1 cellular context compared by ENCODE assay signal in the genomic region with DNA sequence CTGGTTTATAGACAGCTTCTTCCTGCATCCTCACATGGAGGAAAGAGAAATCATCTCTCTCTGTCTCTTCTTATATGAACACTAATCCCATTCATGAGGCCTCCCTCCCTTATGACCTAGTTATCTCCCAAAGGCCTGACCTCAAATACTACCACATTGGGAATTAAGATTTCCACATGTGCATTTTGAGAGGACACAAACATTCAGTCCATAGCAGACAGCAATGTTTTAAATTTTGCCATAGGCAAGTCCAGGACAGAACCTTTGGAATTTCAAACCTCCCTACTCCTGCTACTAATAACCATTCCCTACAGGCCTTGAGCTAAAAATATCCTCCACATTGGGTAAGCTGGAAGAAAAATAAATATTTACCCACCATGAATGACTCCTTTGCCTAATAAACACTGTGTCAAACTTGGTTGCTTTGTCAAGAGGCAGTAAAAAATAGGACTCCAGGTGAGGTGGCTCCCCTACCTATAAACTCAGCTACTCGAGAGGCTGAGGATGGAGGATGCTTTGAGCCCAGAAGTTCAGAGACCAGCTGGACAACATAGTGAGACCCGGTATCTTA.
TF ChIP-seq lines count a peak whose summit lies in the region.

No MANE protein-coding gene starts in this region.

TF ChIP-seq in HepG2, 621 proteins besides CTCF, POLR2A, EP300 and RAD21 (continued from another document and continues in another):
- TF ChIP-seq ZBED4 (CRISPR knock-in tag; IDR thresholded peaks at IDR 0.05; ENCODE audit: borderline replicate concordance), result no peak
- no peak for TF ChIP-seq IRX3 (CRISPR knock-in tag; IDR thresholded peaks at IDR 0.05; ENCODE audit: borderline replicate concordance, low read depth)
- TF ChIP-seq, protein P1, sequence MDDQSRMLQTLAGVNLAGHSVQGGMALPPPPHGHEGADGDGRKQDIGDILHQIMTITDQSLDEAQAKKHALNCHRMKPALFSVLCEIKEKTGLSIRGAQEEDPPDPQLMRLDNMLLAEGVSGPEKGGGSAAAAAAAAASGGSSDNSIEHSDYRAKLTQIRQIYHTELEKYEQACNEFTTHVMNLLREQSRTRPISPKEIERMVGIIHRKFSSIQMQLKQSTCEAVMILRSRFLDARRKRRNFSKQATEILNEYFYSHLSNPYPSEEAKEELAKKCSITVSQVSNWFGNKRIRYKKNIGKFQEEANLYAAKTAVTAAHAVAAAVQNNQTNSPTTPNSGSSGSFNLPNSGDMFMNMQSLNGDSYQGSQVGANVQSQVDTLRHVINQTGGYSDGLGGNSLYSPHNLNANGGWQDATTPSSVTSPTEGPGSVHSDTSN (CRISPR knock-in tag; IDR thresholded peaks at IDR 0.05; ENCODE audit: borderline replicate concordance), result no peak
- TF ChIP-seq STAG1 (CRISPR knock-in tag; IDR thresholded peaks at IDR 0.05), result no peak
- TF ChIP-seq CHD2 (IDR thresholded peaks at IDR 0.05; ENCODE audit: low read depth, low read length), result no peak
- TF ChIP-seq ZBTB21 (CRISPR knock-in tag; IDR thresholded peaks at IDR 0.05), result peak; percentile 48; the same call in 1 of the 2 replicates
- TF ChIP-seq FOXP4 (CRISPR knock-in tag; IDR thresholded peaks at IDR 0.05), result peak; percentile 76
- TF ChIP-seq FOXP1 (IDR thresholded peaks at IDR 0.05), result no peak
- TF ChIP-seq FOXP1 (CRISPR knock-in tag; IDR thresholded peaks at IDR 0.05), result peak; percentile 84
- no peak for TF ChIP-seq MTF2 (CRISPR knock-in tag; IDR thresholded peaks at IDR 0.05; ENCODE audit: borderline replicate concordance)
- no peak for TF ChIP-seq ZNF616 (CRISPR knock-in tag; IDR thresholded peaks at IDR 0.05; ENCODE audit: low read depth)
- TF ChIP-seq, protein P2, sequence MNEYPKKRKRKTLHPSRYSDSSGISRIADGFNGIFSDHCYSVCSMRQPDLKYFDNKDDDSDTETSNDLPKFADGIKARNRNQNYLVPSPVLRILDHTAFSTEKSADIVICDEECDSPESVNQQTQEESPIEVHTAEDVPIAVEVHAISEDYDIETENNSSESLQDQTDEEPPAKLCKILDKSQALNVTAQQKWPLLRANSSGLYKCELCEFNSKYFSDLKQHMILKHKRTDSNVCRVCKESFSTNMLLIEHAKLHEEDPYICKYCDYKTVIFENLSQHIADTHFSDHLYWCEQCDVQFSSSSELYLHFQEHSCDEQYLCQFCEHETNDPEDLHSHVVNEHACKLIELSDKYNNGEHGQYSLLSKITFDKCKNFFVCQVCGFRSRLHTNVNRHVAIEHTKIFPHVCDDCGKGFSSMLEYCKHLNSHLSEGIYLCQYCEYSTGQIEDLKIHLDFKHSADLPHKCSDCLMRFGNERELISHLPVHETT (CRISPR knock-in tag; conservative IDR thresholded peaks at IDR 0.05), result no peak
- TF ChIP-seq, protein P3, sequence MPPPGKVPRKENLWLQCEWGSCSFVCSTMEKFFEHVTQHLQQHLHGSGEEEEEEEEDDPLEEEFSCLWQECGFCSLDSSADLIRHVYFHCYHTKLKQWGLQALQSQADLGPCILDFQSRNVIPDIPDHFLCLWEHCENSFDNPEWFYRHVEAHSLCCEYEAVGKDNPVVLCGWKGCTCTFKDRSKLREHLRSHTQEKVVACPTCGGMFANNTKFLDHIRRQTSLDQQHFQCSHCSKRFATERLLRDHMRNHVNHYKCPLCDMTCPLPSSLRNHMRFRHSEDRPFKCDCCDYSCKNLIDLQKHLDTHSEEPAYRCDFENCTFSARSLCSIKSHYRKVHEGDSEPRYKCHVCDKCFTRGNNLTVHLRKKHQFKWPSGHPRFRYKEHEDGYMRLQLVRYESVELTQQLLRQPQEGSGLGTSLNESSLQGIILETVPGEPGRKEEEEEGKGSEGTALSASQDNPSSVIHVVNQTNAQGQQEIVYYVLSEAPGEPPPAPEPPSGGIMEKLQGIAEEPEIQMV (CRISPR knock-in tag; IDR thresholded peaks at IDR 0.05; ENCODE audit: low read depth), result no peak
- TF ChIP-seq, protein P4, sequence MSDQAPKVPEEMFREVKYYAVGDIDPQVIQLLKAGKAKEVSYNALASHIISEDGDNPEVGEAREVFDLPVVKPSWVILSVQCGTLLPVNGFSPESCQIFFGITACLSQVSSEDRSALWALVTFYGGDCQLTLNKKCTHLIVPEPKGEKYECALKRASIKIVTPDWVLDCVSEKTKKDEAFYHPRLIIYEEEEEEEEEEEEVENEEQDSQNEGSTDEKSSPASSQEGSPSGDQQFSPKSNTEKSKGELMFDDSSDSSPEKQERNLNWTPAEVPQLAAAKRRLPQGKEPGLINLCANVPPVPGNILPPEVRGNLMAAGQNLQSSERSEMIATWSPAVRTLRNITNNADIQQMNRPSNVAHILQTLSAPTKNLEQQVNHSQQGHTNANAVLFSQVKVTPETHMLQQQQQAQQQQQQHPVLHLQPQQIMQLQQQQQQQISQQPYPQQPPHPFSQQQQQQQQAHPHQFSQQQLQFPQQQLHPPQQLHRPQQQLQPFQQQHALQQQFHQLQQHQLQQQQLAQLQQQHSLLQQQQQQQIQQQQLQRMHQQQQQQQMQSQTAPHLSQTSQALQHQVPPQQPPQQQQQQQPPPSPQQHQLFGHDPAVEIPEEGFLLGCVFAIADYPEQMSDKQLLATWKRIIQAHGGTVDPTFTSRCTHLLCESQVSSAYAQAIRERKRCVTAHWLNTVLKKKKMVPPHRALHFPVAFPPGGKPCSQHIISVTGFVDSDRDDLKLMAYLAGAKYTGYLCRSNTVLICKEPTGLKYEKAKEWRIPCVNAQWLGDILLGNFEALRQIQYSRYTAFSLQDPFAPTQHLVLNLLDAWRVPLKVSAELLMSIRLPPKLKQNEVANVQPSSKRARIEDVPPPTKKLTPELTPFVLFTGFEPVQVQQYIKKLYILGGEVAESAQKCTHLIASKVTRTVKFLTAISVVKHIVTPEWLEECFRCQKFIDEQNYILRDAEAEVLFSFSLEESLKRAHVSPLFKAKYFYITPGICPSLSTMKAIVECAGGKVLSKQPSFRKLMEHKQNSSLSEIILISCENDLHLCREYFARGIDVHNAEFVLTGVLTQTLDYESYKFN (CRISPR knock-in tag; conservative IDR thresholded peaks at IDR 0.05), result peak; percentile 89
- no peak for TF ChIP-seq MED13 (CRISPR knock-in tag; IDR thresholded peaks at IDR 0.05)
- TF ChIP-seq MED8 (CRISPR knock-in tag; IDR thresholded peaks at IDR 0.05; ENCODE audit: insufficient replicate concordance), result no peak
- no peak for TF ChIP-seq GFI1 (CRISPR knock-in tag; IDR thresholded peaks at IDR 0.05; ENCODE audit: borderline replicate concordance)
- TF ChIP-seq PTBP1 (IDR thresholded peaks at IDR 0.05; ENCODE audit: low read depth, low read length, poor library complexity, severe bottlenecking), result no peak
- no peak for TF ChIP-seq ZNF577 (CRISPR knock-in tag; IDR thresholded peaks at IDR 0.05; ENCODE audit: borderline replicate concordance, low read depth)
- no peak for TF ChIP-seq ZNF234 (CRISPR knock-in tag; conservative IDR thresholded peaks at IDR 0.05)
- no peak for TF ChIP-seq RARG (CRISPR knock-in tag; IDR thresholded peaks at IDR 0.05; ENCODE audit: low read depth)
- no peak; the same call in 1 of the 2 replicates for TF ChIP-seq JDP2 (CRISPR knock-in tag; IDR thresholded peaks at IDR 0.05; ENCODE audit: borderline replicate concordance)
- no peak for TF ChIP-seq TOPORS (CRISPR knock-in tag; IDR thresholded peaks at IDR 0.05)
- TF ChIP-seq, protein P5, sequence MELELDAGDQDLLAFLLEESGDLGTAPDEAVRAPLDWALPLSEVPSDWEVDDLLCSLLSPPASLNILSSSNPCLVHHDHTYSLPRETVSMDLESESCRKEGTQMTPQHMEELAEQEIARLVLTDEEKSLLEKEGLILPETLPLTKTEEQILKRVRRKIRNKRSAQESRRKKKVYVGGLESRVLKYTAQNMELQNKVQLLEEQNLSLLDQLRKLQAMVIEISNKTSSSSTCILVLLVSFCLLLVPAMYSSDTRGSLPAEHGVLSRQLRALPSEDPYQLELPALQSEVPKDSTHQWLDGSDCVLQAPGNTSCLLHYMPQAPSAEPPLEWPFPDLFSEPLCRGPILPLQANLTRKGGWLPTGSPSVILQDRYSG (CRISPR knock-in tag; IDR thresholded peaks at IDR 0.05), result no peak
- TF ChIP-seq ZFP36 (IDR thresholded peaks at IDR 0.05; ENCODE audit: borderline replicate concordance, low read depth, low read length, partially characterized antibody), result no peak
- no peak for TF ChIP-seq NRL (CRISPR knock-in tag; IDR thresholded peaks at IDR 0.05; ENCODE audit: borderline replicate concordance)
- TF ChIP-seq ZNF670 (CRISPR knock-in tag; IDR thresholded peaks at IDR 0.05; ENCODE audit: borderline replicate concordance), result peak; percentile 31; the same call in 1 of the 2 replicates
- TF ChIP-seq IKZF4 (CRISPR knock-in tag; IDR thresholded peaks at IDR 0.05; ENCODE audit: borderline replicate concordance, low read depth, not compliant biosample characterization), result no peak
- TF ChIP-seq NCOA5 (CRISPR knock-in tag; IDR thresholded peaks at IDR 0.05), result no peak
- 0 out of 2 replicates have a peak, but pooled peaks have one; percentile 20 for TF ChIP-seq ZNF205 (CRISPR knock-in tag; IDR thresholded peaks at IDR 0.05)
- TF ChIP-seq ZNF484 (CRISPR knock-in tag; IDR thresholded peaks at IDR 0.05; ENCODE audit: borderline replicate concordance, low read depth), result no peak
- TF ChIP-seq JARID2 (CRISPR knock-in tag; IDR thresholded peaks at IDR 0.05; ENCODE audit: insufficient replicate concordance), result no peak
- no peak for TF ChIP-seq RFX3 (CRISPR knock-in tag; IDR thresholded peaks at IDR 0.05)
- TF ChIP-seq ZNF282 (IDR thresholded peaks at IDR 0.05; ENCODE audit: partially characterized antibody), result no peak
- TF ChIP-seq NFYB (CRISPR knock-in tag; IDR thresholded peaks at IDR 0.05), result no peak
- no peak for TF ChIP-seq SOX13 (IDR thresholded peaks at IDR 0.05)
- peak in 1 of 2 experiments; percentile 79; a peak in 2 of 4 replicates for TF ChIP-seq SOX13 (CRISPR knock-in tag; conservative IDR thresholded peaks at IDR 0.05 in 1 of 2, IDR thresholded peaks at IDR 0.05 in 1 of 2)
- TF ChIP-seq HNRNPH1 (optimal IDR thresholded peaks at IDR 0.05; ENCODE audit: low read depth, low read length), result no peak
- TF ChIP-seq, protein P6, sequence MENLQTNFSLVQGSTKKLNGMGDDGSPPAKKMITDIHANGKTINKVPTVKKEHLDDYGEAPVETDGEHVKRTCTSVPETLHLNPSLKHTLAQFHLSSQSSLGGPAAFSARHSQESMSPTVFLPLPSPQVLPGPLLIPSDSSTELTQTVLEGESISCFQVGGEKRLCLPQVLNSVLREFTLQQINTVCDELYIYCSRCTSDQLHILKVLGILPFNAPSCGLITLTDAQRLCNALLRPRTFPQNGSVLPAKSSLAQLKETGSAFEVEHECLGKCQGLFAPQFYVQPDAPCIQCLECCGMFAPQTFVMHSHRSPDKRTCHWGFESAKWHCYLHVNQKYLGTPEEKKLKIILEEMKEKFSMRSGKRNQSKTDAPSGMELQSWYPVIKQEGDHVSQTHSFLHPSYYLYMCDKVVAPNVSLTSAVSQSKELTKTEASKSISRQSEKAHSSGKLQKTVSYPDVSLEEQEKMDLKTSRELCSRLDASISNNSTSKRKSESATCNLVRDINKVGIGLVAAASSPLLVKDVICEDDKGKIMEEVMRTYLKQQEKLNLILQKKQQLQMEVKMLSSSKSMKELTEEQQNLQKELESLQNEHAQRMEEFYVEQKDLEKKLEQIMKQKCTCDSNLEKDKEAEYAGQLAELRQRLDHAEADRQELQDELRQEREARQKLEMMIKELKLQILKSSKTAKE (CRISPR knock-in tag; IDR thresholded peaks at IDR 0.05; ENCODE audit: borderline replicate concordance), result peak; percentile 54; the same call in 1 of the 2 replicates
- TF ChIP-seq, protein P7, sequence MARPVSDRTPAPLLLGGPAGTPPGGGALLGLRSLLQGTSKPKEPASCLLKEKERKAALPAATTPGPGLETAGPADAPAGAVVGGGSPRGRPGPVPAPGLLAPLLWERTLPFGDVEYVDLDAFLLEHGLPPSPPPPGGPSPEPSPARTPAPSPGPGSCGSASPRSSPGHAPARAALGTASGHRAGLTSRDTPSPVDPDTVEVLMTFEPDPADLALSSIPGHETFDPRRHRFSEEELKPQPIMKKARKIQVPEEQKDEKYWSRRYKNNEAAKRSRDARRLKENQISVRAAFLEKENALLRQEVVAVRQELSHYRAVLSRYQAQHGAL (CRISPR knock-in tag; IDR thresholded peaks at IDR 0.05; ENCODE audit: not compliant biosample characterization), result no peak
